In the genomic region with DNA sequence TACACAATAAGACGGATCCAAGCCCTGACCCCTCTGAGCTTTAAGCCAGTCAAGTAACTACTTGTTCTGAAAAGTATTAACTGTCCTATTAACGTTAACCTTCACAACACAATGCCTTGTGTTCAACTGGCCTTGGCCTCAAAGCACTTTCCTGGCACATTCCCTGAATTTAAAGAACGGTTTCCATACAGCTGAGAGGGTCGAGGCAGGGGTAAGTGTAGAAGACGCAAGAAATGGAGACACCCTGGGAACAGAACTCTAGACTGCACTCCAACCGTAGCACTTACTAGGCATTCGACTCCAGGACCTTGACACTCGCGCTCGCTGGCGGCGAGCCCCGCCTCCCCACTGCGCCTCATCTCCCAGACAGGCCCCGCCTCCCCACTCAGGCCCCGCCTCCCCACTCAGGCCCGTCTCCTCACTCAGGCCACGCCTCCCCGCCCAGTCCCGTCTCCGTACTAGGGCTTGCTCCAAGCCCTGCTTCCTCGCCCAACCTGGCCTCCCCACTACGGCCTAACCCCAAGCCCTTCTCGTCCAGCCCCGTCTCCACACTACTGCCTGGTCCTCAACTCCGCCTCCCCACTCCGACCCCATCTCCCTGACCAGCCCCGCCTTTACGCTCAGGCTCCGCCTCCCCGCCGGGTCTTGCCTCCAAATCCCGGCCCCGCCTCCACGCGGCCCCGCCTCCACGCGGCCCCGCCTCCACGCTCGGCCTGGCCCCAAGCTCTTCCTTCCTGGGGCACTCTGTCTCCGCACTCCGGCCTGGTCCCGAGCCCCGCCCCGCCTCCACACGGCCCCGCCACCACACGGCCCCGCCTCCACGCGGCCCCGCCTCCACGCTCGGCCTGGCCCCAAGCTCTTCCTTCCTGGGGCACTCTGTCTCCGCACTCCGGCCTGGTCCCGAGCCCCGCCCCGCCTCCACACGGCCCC, we compare ENCODE assay signal across 8 cellular contexts. TPM values are rescaled to one million over a fixed set of nuclear protein-coding genes. Genes with fewer than 3 reads are reported as not detected.
A peak's percentile ranks its signal among the peaks of the same experiment; 100 is the strongest.
DNase-seq lines count a peak whose midpoint lies in the region; ATAC-seq and TF ChIP-seq lines count a peak whose summit lies in the region.

No MANE protein-coding gene starts in this region.

- H3K9me3 ChIP-seq in adipocyte (ENCODE audit: control insufficient read depth, low read length) (no peaks in the 10 kb centered on the region), heart left ventricle (no peaks in the 10 kb centered on the region)

- TF ChIP-seq CTCF in GM12875 (IDR thresholded peaks at IDR 0.05; ENCODE audit: borderline replicate concordance, insufficient read depth, low read depth, low read length) (no peak), heart left ventricle (IDR thresholded peaks at IDR 0.05) (no peak), type B pancreatic cell (conservative IDR thresholded peaks at IDR 0.05) (no peak)

- peaks cover 32% of the 10 kb centered on the region for H3K4me1 Mint-ChIP-seq in type B pancreatic cell (ENCODE audit: unreplicated experiment)

- H3K27me3 ChIP-seq in adipocyte (replicated peaks; ENCODE audit: control insufficient read depth, insufficient read depth, low read length) (no peaks in the 10 kb centered on the region), heart left ventricle (no peaks in the 10 kb centered on the region)

- peak overlapping the region; percentile 91 for H3K27ac Mint-ChIP-seq in type B pancreatic cell

- H3K27me3 Mint-ChIP-seq in type B pancreatic cell: no peaks in the 10 kb centered on the region

- DNase-seq in NCI-H1436 (lab: John Stamatoyannopoulos, UW) (peak; percentile 93), SW 1271 (lab: John Stamatoyannopoulos, UW) (peak; percentile 91 to 99), adipocyte (ENCODE audit: low read depth) (peak; percentile 98), heart left ventricle (peak; percentile 98 to 99 (median 98)), posterior cingulate gyrus (peak; percentile 92 to 100 (median 96)), type B pancreatic cell (ENCODE audit: extremely low spot score, unreplicated experiment) (peak; percentile 99)

- H3K9ac ChIP-seq in adipocyte (ENCODE audit: low read length): peak overlapping the region; percentile 77

- no peaks in the 10 kb centered on the region for H3K9me3 Mint-ChIP-seq in type B pancreatic cell

- peak overlapping the region; percentile 97 for H3K4me3 Mint-ChIP-seq in type B pancreatic cell

- peaks cover 8% of the 10 kb centered on the region for H3K36me3 Mint-ChIP-seq in type B pancreatic cell

- intact Hi-C loops in heart left ventricle (cut with DNase I): loop anchor here in 5 of 10 donors (2.0 to 10.0 kb wide), 3 partner anchors 155 to 221 kb away; a partner anchor contains a TSS
- intact Hi-C loops in posterior cingulate gyrus (cut with DNase I): loop anchor here (5.0 to 10.0 kb wide), 2 partner anchors 198 to 591 kb away; a partner anchor contains a TSS

- H3K27ac ChIP-seq in heart left ventricle: peak overlapping the region; percentile 26 to 98 (median 87)

- WGBS in heart left ventricle, 4 donors: 1 to 2% (median 2%) methylated on average over 41 to 62 of the region's 62 CpGs

- H3K4me3 ChIP-seq in GM12875 (ENCODE audit: low read depth, low read length): peak overlapping the region; percentile 75
- H3K4me3 ChIP-seq in adipocyte (ENCODE audit: low read length): peak overlapping the region; percentile 82
- H3K4me3 ChIP-seq in heart left ventricle: peak overlapping the region; percentile 24 to 97 (median 60)

- H3K36me3 ChIP-seq in adipocyte (ENCODE audit: control insufficient read depth, insufficient read depth, low read length, severe bottlenecking): no peaks in the 10 kb centered on the region
- peaks cover 0 to 1% (median 0%) of the 10 kb centered on the region in 9 donors for H3K36me3 ChIP-seq in heart left ventricle

- H3K4me1 ChIP-seq in adipocyte (ENCODE audit: control insufficient read depth, insufficient read depth, low read length): peaks cover 25% of the 10 kb centered on the region
- peaks cover 7 to 41% (median 28%) of the 10 kb centered on the region in 12 donors for H3K4me1 ChIP-seq in heart left ventricle

- peak in 1 of 2 donors; percentile 47 for TF ChIP-seq POLR2A in heart left ventricle (IDR thresholded peaks at IDR 0.05)

- ATAC-seq in HG02763 (IDR thresholded peaks at IDR 0.05; ENCODE audit: unreplicated experiment): peak; percentile 58
- ATAC-seq in heart left ventricle: peak; percentile 76 to 85 (median 83)

RNA-seq across cellular contexts. Expression of a gene that starts 0.9 kb away (rescaled TPM):
- total RNA-seq in heart left ventricle: 10 to 100 TPM in 2 of 9 donors, 1 to 10 TPM in 7; 4.8 to 18.5 (median 7.9) TPM
- 1 to 10 TPM; 3.1 to 6.1 TPM for polyA plus RNA-seq in heart left ventricle
- total RNA-seq in type B pancreatic cell (ENCODE audit: low replicate concordance): 15.5 and 27.2 TPM in 2 replicates

Comparison
In these comparisons a context has a peak if more than half of its experiments do, and no peak if none do; other contexts are left out.
1. Peak in every context shown above with its lines: DNase-seq, ATAC-seq, H3K4me3 ChIP-seq and H3K27ac ChIP-seq.